Comparison of ENCODE assay signal across 8 cellular contexts in genomic region chr11:123740787-123741158, GRCh38. TPM values are rescaled to one million over a fixed set of nuclear protein-coding genes. Genes with fewer than 3 reads are reported as not detected.
DNase-seq lines count a peak whose midpoint lies in the region; ATAC-seq and TF ChIP-seq lines count a peak whose summit lies in the region.

No MANE protein-coding gene starts in this region.

- H3K4me1 Mint-ChIP-seq in osteocyte (ENCODE audit: unreplicated experiment), result peaks cover 15% of the 10 kb centered on the region

- TF ChIP-seq EP300 in esophagus muscularis mucosa (IDR thresholded peaks at IDR 0.05), result no peak

- H3K27me3 ChIP-seq in BE2C (no peaks in the 10 kb centered on the region), Peyer's patch (no peaks in the 10 kb centered on the region), esophagus muscularis mucosa (no peaks in the 10 kb centered on the region)

- WGBS in esophagus muscularis mucosa, result 1% methylated on average over 6 of the region's 6 CpGs

- H3K4me1 ChIP-seq in BE2C, result peaks cover 3% of the 10 kb centered on the region
- H3K4me1 ChIP-seq in Peyer's patch, result peaks cover 0 to 13% (median 3%) of the 10 kb centered on the region in 4 donors
- peaks cover 17 to 30% (median 21%) of the 10 kb centered on the region in 4 donors for H3K4me1 ChIP-seq in esophagus muscularis mucosa

- H3K27ac Mint-ChIP-seq in osteocyte (ENCODE audit: unreplicated experiment), result peak overlapping the region; percentile 74

- H3K27me3 Mint-ChIP-seq in osteocyte (ENCODE audit: unreplicated experiment), result peaks cover 18% of the 10 kb centered on the region

- H3K36me3 ChIP-seq in BE2C (peaks cover 40% of the 10 kb centered on the region), Peyer's patch (no peaks in the 10 kb centered on the region), esophagus muscularis mucosa (peaks cover 0 to 19% (median 1%) of the 10 kb centered on the region in 4 donors)

- H3K9me3 Mint-ChIP-seq in osteocyte (ENCODE audit: unreplicated experiment), result no peaks in the 10 kb centered on the region

- H3K36me3 Mint-ChIP-seq in osteocyte (ENCODE audit: unreplicated experiment), result peaks cover 13% of the 10 kb centered on the region

- H3K27ac ChIP-seq in Peyer's patch (peak overlapping the region; percentile 57 to 85 (median 71)), esophagus muscularis mucosa (replicated peaks in 1 of 4) (peak overlapping the region; percentile 80 to 84 (median 82))

- peak; percentile 4 for ATAC-seq in GM21528 (IDR thresholded peaks at IDR 0.05; ENCODE audit: low FRiP score, unreplicated experiment)

- H3K4me3 ChIP-seq in BE2C (ENCODE audit: low read depth, low read length) (peak overlapping the region; percentile 94), Peyer's patch (peak overlapping the region; percentile 84 to 99 (median 91)), esophagus muscularis mucosa (peak overlapping the region; percentile 76 to 97 (median 80))

- H3K4me3 Mint-ChIP-seq in osteocyte (ENCODE audit: unreplicated experiment), result peak overlapping the region; percentile 98

- H3K9me3 ChIP-seq in BE2C, result no peaks in the 10 kb centered on the region
- H3K9me3 ChIP-seq in Peyer's patch, result no peaks in the 10 kb centered on the region
- H3K9me3 ChIP-seq in esophagus muscularis mucosa, result no peaks in the 10 kb centered on the region

- DNase-seq in BE2C (no peak), Peyer's patch (no peak), esophagus muscularis mucosa (ENCODE audit: extremely low spot score) (no peak), osteocyte (ENCODE audit: extremely low spot score, unreplicated experiment) (no peak), HCEC 1CT (no peak), NCI-H82 treated with DMSO at 0.1 percent for 48 hours (lab: John Stamatoyannopoulos, UW; ENCODE audit: unreplicated experiment) (no peak), NCI-H226 (no peak)

- TF ChIP-seq CTCF in BE2C (IDR thresholded peaks at IDR 0.05; ENCODE audit: low read depth, low read length) (no peak), Peyer's patch (IDR thresholded peaks at IDR 0.05) (no peak), esophagus muscularis mucosa (IDR thresholded peaks at IDR 0.05) (no peak), osteocyte (IDR thresholded peaks at IDR 0.05) (no peak)

- TF ChIP-seq POLR2A in Peyer's patch (IDR thresholded peaks at IDR 0.05) (no peak), esophagus muscularis mucosa (IDR thresholded peaks at IDR 0.05; ENCODE audit: low read depth) (no peak)

- intact Hi-C loops in esophagus muscularis mucosa (cut with DNase I), result no loop called here

RNA-seq across cellular contexts. Expression of gene ZNF202, which starts 0.7 kb away (rescaled TPM):
- polyA plus RNA-seq in BE2C (2012; ENCODE audit: insufficient read depth, insufficient read length, low read depth), result 15.2 TPM
- 10 to 100 TPM in 1 of 4 donors, 1 to 10 TPM in 3; 6.7 to 22.3 (median 8.2) TPM for total RNA-seq in Peyer's patch
- 1 to 10 TPM; 4.4 to 8.6 (median 7.4) TPM for total RNA-seq in esophagus muscularis mucosa
- 9.5 and 11.2 TPM in 2 replicates for total RNA-seq in osteocyte

RNA-seq across cellular contexts. Expression of gene OR6X1, which starts 13.5 kb away (rescaled TPM):
- not detected for polyA plus RNA-seq in BE2C (2012; ENCODE audit: insufficient read depth, insufficient read length, low read depth)
- not detected for total RNA-seq in Peyer's patch
- not detected for total RNA-seq in esophagus muscularis mucosa
- total RNA-seq in osteocyte, result not detected in 2 replicates
